Comparison of ENCODE assay signal across 1 cellular context in the genomic region with DNA sequence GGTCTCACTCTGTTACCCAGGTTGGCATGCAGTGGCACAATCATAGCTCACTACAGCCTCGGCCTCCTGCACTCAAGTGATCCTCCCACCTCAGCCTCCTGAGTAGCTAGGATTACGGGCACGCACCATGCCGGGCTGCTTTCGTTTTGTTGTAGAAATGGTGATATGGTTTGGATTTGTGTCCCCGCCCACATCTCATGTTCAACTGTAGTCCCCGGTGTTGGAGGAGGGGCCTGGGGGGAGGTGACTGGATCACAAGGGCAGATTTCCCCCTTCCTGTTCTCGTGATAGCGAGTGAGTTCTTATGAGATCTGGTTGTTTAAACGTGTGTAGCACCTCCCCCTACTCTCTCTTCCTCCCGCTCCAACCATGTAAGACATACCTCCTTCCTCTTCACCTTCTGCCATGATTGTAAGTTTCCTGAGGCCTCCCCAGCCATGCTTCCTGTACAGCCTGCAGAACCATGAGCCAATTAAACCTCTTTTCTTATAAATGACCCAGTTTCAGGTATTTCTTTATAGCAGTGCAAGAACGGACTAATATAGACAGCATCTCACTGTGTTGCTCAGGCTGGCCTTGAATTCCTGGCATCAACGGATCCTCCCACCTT.
TF ChIP-seq lines count a peak whose summit lies in the region.

No MANE protein-coding gene starts in this region.

TF ChIP-seq in K562, 482 proteins besides CTCF, POLR2A, EP300 and RAD21 (continued from another document and continues in another):
- TF ChIP-seq ZNF316 (IDR thresholded peaks at IDR 0.05) (peak; percentile 80), ZNF785 (CRISPR knock-in tag; IDR thresholded peaks at IDR 0.05) (no peak), FOS (IDR thresholded peaks at IDR 0.05; ENCODE audit: extremely low read depth, insufficient read length) (no peak), MECOM (CRISPR knock-in tag; IDR thresholded peaks at IDR 0.05) (no peak), ZNF717 (CRISPR knock-in tag; IDR thresholded peaks at IDR 0.05) (no peak), SMARCE1 (IDR thresholded peaks at IDR 0.05) (no peak), ZNF583 (CRISPR knock-in tag; IDR thresholded peaks at IDR 0.05) (no peak), IFI16 (CRISPR knock-in tag; IDR thresholded peaks at IDR 0.05) (no peak), SMAD4 (CRISPR knock-in tag; conservative IDR thresholded peaks at IDR 0.05) (no peak), HDAC3 (IDR thresholded peaks at IDR 0.05; ENCODE audit: borderline replicate concordance, partially characterized antibody) (no peak), THRAP3 (IDR thresholded peaks at IDR 0.05; ENCODE audit: borderline replicate concordance) (no peak), ZNF146 (CRISPR knock-in tag; IDR thresholded peaks at IDR 0.05; ENCODE audit: unreplicated experiment) (no peak), ZNF408 (CRISPR knock-in tag; IDR thresholded peaks at IDR 0.05; ENCODE audit: low read depth) (no peak), RHOXF2B (CRISPR knock-in tag; conservative IDR thresholded peaks at IDR 0.05) (no peak), TFAM (CRISPR knock-in tag; conservative IDR thresholded peaks at IDR 0.05) (no peak), POLR2B (IDR thresholded peaks at IDR 0.05; ENCODE audit: low read depth, partially characterized antibody) (peak; percentile 74), CBFB (CRISPR knock-in tag; IDR thresholded peaks at IDR 0.05) (no peak), CCNT2 (IDR thresholded peaks at IDR 0.05; ENCODE audit: borderline replicate concordance, extremely low read depth, insufficient read length, low read depth, low read length) (no peak), CEBPG (CRISPR knock-in tag; IDR thresholded peaks at IDR 0.05) (no peak), CEBPG (tag; conservative IDR thresholded peaks at IDR 0.05 in 1 of 2, IDR thresholded peaks at IDR 0.05 in 1 of 2) (no peak), JUND (IDR thresholded peaks at IDR 0.05; ENCODE audit: borderline replicate concordance, low read depth, low read length) (peak; percentile 35; the same call in 1 of the 2 replicates), JUND (tag; IDR thresholded peaks at IDR 0.05; ENCODE audit: borderline replicate concordance, low read depth, low read length) (no peak), COPS2 (conservative IDR thresholded peaks at IDR 0.05) (no peak), SRSF9 (IDR thresholded peaks at IDR 0.05; ENCODE audit: borderline replicate concordance, low read depth, low read length) (no peak), ZNF23 (CRISPR knock-in tag; IDR thresholded peaks at IDR 0.05) (no peak), U2AF2 (optimal IDR thresholded peaks at IDR 0.05; ENCODE audit: low read depth, low read length) (no peak), HNRNPK (IDR thresholded peaks at IDR 0.05; ENCODE audit: low read depth, low read length, poor library complexity, severe bottlenecking) (no peak), TEAD1 (CRISPR knock-in tag; IDR thresholded peaks at IDR 0.05) (peak in 1 of 2 experiments; percentile 44; a peak in 1 of 4 replicates), PTBP1 (IDR thresholded peaks at IDR 0.05; ENCODE audit: low read depth, low read length) (no peak), ZNF12 (CRISPR knock-in tag; IDR thresholded peaks at IDR 0.05) (no peak), POLR2AphosphoS2 (IDR thresholded peaks at IDR 0.05; ENCODE audit: low read length) (no peak), ZNF121 (CRISPR knock-in tag; conservative IDR thresholded peaks at IDR 0.05) (no peak), SMAD2 (IDR thresholded peaks at IDR 0.05; ENCODE audit: low read depth, low read length) (no peak), MAFK (IDR thresholded peaks at IDR 0.05; ENCODE audit: low read length) (no peak), SNRNP70 (optimal IDR thresholded peaks at IDR 0.05; ENCODE audit: low read depth, low read length) (no peak), ZNF3 (CRISPR knock-in tag; IDR thresholded peaks at IDR 0.05) (no peak), ZSCAN29 (IDR thresholded peaks at IDR 0.05) (no peak), TOE1 (IDR thresholded peaks at IDR 0.05; ENCODE audit: borderline replicate concordance) (peak; percentile 73; the same call in 1 of the 2 replicates), TOE1 (CRISPR knock-in tag; IDR thresholded peaks at IDR 0.05; ENCODE audit: borderline replicate concordance, low read depth) (no peak)
- TF ChIP-seq, protein P1, sequence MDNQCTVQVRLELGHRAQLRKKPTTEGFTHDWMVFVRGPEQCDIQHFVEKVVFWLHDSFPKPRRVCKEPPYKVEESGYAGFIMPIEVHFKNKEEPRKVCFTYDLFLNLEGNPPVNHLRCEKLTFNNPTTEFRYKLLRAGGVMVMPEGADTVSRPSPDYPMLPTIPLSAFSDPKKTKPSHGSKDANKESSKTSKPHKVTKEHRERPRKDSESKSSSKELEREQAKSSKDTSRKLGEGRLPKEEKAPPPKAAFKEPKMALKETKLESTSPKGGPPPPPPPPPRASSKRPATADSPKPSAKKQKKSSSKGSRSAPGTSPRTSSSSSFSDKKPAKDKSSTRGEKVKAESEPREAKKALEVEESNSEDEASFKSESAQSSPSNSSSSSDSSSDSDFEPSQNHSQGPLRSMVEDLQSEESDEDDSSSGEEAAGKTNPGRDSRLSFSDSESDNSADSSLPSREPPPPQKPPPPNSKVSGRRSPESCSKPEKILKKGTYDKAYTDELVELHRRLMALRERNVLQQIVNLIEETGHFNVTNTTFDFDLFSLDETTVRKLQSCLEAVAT (IDR thresholded peaks at IDR 0.05): no peak
- TF ChIP-seq, protein P2, sequence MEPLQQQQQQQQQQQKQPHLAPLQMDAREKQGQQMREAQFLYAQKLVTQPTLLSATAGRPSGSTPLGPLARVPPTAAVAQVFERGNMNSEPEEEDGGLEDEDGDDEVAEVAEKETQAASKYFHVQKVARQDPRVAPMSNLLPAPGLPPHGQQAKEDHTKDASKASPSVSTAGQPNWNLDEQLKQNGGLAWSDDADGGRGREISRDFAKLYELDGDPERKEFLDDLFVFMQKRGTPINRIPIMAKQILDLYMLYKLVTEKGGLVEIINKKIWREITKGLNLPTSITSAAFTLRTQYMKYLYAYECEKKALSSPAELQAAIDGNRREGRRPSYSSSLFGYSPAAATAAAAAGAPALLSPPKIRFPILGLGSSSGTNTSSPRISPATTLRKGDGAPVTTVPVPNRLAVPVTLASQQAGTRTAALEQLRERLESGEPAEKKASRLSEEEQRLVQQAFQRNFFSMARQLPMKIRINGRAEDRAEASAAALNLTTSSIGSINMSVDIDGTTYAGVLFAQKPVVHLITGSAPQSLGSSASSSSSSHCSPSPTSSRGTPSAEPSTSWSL (CRISPR knock-in tag; IDR thresholded peaks at IDR 0.05; ENCODE audit: borderline replicate concordance): no peak
- TF ChIP-seq, protein P3, sequence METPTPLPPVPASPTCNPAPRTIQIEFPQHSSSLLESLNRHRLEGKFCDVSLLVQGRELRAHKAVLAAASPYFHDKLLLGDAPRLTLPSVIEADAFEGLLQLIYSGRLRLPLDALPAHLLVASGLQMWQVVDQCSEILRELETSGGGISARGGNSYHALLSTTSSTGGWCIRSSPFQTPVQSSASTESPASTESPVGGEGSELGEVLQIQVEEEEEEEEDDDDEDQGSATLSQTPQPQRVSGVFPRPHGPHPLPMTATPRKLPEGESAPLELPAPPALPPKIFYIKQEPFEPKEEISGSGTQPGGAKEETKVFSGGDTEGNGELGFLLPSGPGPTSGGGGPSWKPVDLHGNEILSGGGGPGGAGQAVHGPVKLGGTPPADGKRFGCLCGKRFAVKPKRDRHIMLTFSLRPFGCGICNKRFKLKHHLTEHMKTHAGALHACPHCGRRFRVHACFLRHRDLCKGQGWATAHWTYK (CRISPR knock-in tag; IDR thresholded peaks at IDR 0.05): no peak
- TF ChIP-seq, protein P4, sequence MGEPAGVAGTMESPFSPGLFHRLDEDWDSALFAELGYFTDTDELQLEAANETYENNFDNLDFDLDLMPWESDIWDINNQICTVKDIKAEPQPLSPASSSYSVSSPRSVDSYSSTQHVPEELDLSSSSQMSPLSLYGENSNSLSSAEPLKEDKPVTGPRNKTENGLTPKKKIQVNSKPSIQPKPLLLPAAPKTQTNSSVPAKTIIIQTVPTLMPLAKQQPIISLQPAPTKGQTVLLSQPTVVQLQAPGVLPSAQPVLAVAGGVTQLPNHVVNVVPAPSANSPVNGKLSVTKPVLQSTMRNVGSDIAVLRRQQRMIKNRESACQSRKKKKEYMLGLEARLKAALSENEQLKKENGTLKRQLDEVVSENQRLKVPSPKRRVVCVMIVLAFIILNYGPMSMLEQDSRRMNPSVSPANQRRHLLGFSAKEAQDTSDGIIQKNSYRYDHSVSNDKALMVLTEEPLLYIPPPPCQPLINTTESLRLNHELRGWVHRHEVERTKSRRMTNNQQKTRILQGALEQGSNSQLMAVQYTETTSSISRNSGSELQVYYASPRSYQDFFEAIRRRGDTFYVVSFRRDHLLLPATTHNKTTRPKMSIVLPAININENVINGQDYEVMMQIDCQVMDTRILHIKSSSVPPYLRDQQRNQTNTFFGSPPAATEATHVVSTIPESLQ (CRISPR knock-in tag; IDR thresholded peaks at IDR 0.05): no peak
- TF ChIP-seq, protein P5, sequence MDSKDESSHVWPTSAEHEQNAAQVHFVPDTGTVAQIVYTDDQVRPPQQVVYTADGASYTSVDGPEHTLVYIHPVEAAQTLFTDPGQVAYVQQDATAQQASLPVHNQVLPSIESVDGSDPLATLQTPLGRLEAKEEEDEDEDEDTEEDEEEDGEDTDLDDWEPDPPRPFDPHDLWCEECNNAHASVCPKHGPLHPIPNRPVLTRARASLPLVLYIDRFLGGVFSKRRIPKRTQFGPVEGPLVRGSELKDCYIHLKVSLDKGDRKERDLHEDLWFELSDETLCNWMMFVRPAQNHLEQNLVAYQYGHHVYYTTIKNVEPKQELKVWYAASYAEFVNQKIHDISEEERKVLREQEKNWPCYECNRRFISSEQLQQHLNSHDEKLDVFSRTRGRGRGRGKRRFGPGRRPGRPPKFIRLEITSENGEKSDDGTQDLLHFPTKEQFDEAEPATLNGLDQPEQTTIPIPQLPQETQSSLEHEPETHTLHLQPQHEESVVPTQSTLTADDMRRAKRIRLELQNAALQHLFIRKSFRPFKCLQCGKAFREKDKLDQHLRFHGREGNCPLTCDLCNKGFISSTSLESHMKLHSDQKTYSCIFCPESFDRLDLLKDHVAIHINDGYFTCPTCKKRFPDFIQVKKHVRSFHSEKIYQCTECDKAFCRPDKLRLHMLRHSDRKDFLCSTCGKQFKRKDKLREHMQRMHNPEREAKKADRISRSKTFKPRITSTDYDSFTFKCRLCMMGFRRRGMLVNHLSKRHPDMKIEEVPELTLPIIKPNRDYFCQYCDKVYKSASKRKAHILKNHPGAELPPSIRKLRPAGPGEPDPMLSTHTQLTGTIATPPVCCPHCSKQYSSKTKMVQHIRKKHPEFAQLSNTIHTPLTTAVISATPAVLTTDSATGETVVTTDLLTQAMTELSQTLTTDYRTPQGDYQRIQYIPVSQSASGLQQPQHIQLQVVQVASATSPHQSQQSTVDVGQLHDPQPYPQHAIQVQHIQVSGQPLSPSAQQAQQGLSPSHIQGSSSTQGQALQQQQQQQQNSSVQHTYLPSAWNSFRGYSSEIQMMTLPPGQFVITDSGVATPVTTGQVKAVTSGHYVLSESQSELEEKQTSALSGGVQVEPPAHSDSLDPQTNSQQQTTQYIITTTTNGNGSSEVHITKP (IDR thresholded peaks at IDR 0.05; ENCODE audit: partially characterized antibody): no peak
- TF ChIP-seq, protein P6, sequence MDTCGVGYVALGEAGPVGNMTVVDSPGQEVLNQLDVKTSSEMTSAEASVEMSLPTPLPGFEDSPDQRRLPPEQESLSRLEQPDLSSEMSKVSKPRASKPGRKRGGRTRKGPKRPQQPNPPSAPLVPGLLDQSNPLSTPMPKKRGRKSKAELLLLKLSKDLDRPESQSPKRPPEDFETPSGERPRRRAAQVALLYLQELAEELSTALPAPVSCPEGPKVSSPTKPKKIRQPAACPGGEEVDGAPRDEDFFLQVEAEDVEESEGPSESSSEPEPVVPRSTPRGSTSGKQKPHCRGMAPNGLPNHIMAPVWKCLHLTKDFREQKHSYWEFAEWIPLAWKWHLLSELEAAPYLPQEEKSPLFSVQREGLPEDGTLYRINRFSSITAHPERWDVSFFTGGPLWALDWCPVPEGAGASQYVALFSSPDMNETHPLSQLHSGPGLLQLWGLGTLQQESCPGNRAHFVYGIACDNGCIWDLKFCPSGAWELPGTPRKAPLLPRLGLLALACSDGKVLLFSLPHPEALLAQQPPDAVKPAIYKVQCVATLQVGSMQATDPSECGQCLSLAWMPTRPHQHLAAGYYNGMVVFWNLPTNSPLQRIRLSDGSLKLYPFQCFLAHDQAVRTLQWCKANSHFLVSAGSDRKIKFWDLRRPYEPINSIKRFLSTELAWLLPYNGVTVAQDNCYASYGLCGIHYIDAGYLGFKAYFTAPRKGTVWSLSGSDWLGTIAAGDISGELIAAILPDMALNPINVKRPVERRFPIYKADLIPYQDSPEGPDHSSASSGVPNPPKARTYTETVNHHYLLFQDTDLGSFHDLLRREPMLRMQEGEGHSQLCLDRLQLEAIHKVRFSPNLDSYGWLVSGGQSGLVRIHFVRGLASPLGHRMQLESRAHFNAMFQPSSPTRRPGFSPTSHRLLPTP (IDR thresholded peaks at IDR 0.05; ENCODE audit: borderline replicate concordance, extremely low read depth, insufficient read length): no peak
- TF ChIP-seq, protein P7, sequence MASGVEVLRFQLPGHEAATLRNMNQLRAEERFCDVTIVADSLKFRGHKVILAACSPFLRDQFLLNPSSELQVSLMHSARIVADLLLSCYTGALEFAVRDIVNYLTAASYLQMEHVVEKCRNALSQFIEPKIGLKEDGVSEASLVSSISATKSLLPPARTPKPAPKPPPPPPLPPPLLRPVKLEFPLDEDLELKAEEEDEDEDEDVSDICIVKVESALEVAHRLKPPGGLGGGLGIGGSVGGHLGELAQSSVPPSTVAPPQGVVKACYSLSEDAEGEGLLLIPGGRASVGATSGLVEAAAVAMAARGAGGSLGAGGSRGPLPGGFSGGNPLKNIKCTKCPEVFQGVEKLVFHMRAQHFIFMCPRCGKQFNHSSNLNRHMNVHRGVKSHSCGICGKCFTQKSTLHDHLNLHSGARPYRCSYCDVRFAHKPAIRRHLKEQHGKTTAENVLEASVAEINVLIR (CRISPR knock-in tag; IDR thresholded peaks at IDR 0.05): no peak
- TF ChIP-seq, protein P8, sequence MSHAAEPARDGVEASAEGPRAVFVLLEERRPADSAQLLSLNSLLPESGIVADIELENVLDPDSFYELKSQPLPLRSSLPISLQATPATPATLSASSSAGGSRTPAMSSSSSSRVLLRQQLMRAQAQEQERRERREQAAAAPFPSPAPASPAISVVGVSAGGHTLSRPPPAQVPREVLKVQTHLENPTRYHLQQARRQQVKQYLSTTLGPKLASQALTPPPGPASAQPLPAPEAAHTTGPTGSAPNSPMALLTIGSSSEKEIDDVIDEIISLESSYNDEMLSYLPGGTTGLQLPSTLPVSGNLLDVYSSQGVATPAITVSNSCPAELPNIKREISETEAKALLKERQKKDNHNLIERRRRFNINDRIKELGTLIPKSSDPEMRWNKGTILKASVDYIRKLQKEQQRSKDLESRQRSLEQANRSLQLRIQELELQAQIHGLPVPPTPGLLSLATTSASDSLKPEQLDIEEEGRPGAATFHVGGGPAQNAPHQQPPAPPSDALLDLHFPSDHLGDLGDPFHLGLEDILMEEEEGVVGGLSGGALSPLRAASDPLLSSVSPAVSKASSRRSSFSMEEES (CRISPR knock-in tag; IDR thresholded peaks at IDR 0.05): no peak
